In genomic region chr3:83034806-83035703, GRCh38 we compare ENCODE assay signal across 1 cellular context.
TF ChIP-seq lines count a peak whose summit lies in the region.

No MANE protein-coding gene starts in this region.

TF ChIP-seq in GM23338, 12 proteins besides CTCF, POLR2A, EP300 and RAD21 (continued from another document):
- TF ChIP-seq, protein P1, sequence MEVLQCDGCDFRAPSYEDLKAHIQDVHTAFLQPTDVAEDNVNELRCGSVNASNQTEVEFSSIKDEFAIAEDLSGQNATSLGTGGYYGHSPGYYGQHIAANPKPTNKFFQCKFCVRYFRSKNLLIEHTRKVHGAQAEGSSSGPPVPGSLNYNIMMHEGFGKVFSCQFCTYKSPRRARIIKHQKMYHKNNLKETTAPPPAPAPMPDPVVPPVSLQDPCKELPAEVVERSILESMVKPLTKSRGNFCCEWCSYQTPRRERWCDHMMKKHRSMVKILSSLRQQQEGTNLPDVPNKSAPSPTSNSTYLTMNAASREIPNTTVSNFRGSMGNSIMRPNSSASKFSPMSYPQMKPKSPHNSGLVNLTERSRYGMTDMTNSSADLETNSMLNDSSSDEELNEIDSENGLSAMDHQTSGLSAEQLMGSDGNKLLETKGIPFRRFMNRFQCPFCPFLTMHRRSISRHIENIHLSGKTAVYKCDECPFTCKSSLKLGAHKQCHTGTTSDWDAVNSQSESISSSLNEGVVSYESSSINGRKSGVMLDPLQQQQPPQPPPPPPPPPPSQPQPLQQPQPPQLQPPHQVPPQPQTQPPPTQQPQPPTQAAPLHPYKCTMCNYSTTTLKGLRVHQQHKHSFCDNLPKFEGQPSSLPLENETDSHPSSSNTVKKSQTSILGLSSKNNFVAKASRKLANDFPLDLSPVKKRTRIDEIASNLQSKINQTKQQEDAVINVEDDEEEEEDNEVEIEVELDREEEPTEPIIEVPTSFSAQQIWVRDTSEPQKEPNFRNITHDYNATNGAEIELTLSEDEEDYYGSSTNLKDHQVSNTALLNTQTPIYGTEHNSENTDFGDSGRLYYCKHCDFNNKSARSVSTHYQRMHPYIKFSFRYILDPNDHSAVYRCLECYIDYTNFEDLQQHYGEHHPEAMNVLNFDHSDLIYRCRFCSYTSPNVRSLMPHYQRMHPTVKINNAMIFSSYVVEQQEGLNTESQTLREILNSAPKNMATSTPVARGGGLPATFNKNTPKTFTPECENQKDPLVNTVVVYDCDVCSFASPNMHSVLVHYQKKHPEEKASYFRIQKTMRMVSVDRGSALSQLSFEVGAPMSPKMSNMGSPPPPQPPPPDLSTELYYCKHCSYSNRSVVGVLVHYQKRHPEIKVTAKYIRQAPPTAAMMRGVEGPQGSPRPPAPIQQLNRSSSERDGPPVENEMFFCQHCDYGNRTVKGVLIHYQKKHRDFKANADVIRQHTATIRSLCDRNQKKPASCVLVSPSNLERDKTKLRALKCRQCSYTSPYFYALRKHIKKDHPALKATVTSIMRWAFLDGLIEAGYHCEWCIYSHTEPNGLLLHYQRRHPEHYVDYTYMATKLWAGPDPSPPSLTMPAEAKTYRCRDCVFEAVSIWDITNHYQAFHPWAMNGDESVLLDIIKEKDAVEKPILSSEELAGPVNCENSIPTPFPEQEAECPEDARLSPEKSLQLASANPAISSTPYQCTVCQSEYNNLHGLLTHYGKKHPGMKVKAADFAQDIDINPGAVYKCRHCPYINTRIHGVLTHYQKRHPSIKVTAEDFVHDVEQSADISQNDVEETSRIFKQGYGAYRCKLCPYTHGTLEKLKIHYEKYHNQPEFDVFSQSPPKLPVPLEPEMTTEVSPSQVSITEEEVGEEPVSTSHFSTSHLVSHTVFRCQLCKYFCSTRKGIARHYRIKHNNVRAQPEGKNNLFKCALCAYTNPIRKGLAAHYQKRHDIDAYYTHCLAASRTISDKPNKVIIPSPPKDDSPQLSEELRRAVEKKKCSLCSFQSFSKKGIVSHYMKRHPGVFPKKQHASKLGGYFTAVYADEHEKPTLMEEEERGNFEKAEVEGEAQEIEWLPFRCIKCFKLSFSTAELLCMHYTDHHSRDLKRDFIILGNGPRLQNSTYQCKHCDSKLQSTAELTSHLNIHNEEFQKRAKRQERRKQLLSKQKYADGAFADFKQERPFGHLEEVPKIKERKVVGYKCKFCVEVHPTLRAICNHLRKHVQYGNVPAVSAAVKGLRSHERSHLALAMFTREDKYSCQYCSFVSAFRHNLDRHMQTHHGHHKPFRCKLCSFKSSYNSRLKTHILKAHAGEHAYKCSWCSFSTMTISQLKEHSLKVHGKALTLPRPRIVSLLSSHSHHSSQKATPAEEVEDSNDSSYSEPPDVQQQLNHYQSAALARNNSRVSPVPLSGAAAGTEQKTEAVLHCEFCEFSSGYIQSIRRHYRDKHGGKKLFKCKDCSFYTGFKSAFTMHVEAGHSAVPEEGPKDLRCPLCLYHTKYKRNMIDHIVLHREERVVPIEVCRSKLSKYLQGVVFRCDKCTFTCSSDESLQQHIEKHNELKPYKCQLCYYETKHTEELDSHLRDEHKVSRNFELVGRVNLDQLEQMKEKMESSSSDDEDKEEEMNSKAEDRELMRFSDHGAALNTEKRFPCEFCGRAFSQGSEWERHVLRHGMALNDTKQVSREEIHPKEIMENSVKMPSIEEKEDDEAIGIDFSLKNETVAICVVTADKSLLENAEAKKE (CRISPR knock-in tag; IDR thresholded peaks at IDR 0.05), result no peak
- no peak for TF ChIP-seq POLR2AphosphoS5 (IDR thresholded peaks at IDR 0.05; ENCODE audit: low read depth)
- TF ChIP-seq JUNB (IDR thresholded peaks at IDR 0.05; ENCODE audit: unreplicated experiment), result no peak
- TF ChIP-seq ZNF331 (CRISPR knock-in tag; IDR thresholded peaks at IDR 0.05; ENCODE audit: low read depth), result no peak
- no peak for TF ChIP-seq EZH2 (IDR thresholded peaks at IDR 0.05; ENCODE audit: low read depth, unreplicated experiment)
- TF ChIP-seq NANOG (IDR thresholded peaks at IDR 0.05; ENCODE audit: borderline replicate concordance), result no peak
- no peak for TF ChIP-seq ZNF114 (CRISPR knock-in tag; IDR thresholded peaks at IDR 0.05)
TF ChIP-seq in GM23338: peak in this region for 0.
